15 cellular contexts compared by ENCODE assay signal in the genomic region with DNA sequence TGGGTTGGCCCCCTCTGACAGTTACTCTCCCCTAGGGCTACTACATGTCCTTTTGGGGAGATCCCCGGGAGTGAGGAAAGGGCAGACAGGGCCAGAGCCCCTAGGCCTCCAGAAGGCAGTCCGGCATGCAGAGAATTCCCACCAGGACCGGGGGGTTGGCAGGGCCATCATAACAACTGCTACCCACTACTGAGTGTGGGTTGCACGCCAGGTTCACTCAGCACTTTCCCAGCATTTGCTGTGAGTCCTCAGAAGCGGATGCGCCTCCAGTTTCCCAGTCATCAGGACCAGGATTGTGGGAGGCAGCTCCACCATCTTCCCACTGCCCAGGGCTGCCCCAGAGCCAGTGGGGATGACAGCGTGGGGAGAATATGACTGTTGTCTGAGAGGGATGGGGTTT.
"Had no signal": no experiment of that assay in that cellular context is flagged by ENCODE, and none has a peak within 500 bp of the region (broad histone marks: within the 10 kb centered on the region; RNA-seq: fewer than 3 reads in every experiment).

No MANE protein-coding gene starts in this region.

- DNase-seq: central memory CD4-positive, alpha-beta T cell; cortex of kidney; dorsolateral prefrontal cortex; effector CD8-positive, alpha-beta T cell; left colon; left ventricle myocardium superior; naive thymus-derived CD8-positive, alpha-beta T cell; right cardiac atrium; stimulated activated CD4-positive, alpha-beta T cell treated with anti-CD3 and anti-CD28 coated beads, Interleukin-4, amount 100 ng/mL, for 1 hour; stimulated activated CD8-positive, alpha-beta memory T cell treated with anti-CD3 and anti-CD28 coated beads, Interleukin-4, amount 100 ng/mL, for 48 hours; tibial artery had no signal

- H3K36me3 Mint-ChIP-seq: naive thymus-derived CD8-positive, alpha-beta T cell; stimulated activated effector memory CD8-positive, alpha-beta T cell treated with anti-CD3 and anti-CD28 coated beads, Interleukin-12 subunit alpha, Interleukin-12 subunit beta, amount 100 ng/mL, for 72 hours had no signal

- H3K27me3 ChIP-seq: dorsolateral prefrontal cortex, esophagus muscularis mucosa, tibial artery had no signal

- H3K4me1 ChIP-seq: tibial artery had no signal

- H3K27ac Mint-ChIP-seq: naive thymus-derived CD8-positive, alpha-beta T cell; stimulated activated effector memory CD8-positive, alpha-beta T cell treated with anti-CD3 and anti-CD28 coated beads, Interleukin-12 subunit alpha, Interleukin-12 subunit beta, amount 100 ng/mL, for 72 hours; stimulated activated naive CD8-positive, alpha-beta T cell treated with anti-CD3 and anti-CD28 coated beads, Interleukin-15, Interleukin-2, amounts not matched to agents 100 ng/mL and 50 ng/mL, for 24 hours had no signal

- H3K27me3 Mint-ChIP-seq: naive thymus-derived CD8-positive, alpha-beta T cell; stimulated activated naive CD8-positive, alpha-beta T cell treated with anti-CD3 and anti-CD28 coated beads, Interleukin-15, Interleukin-2, amounts not matched to agents 100 ng/mL and 50 ng/mL, for 24 hours had no signal

- H3K4me3 ChIP-seq: dorsolateral prefrontal cortex, esophagus muscularis mucosa, lung, tibial artery had no signal

- ATAC-seq: left colon; left ventricle myocardium superior; naive thymus-derived CD8-positive, alpha-beta T cell; right cardiac atrium; stimulated activated effector memory CD8-positive, alpha-beta T cell treated with anti-CD3 and anti-CD28 coated beads, Interleukin-12 subunit alpha, Interleukin-12 subunit beta, amount 100 ng/mL, for 72 hours had no signal

- H3K9me3 ChIP-seq: esophagus muscularis mucosa, tibial artery had no signal

- H3K36me3 ChIP-seq: esophagus muscularis mucosa, tibial artery had no signal

- H3K9me3 Mint-ChIP-seq: naive thymus-derived CD8-positive, alpha-beta T cell; stimulated activated effector memory CD8-positive, alpha-beta T cell treated with anti-CD3 and anti-CD28 coated beads, Interleukin-12 subunit alpha, Interleukin-12 subunit beta, amount 100 ng/mL, for 72 hours; stimulated activated naive CD8-positive, alpha-beta T cell treated with anti-CD3 and anti-CD28 coated beads, Interleukin-15, Interleukin-2, amounts not matched to agents 100 ng/mL and 50 ng/mL, for 24 hours had no signal

- H3K27ac ChIP-seq: esophagus muscularis mucosa, tibial artery had no signal

- H3K4me3 Mint-ChIP-seq: naive thymus-derived CD8-positive, alpha-beta T cell; stimulated activated effector memory CD8-positive, alpha-beta T cell treated with anti-CD3 and anti-CD28 coated beads, Interleukin-12 subunit alpha, Interleukin-12 subunit beta, amount 100 ng/mL, for 72 hours; stimulated activated naive CD8-positive, alpha-beta T cell treated with anti-CD3 and anti-CD28 coated beads, Interleukin-15, Interleukin-2, amounts not matched to agents 100 ng/mL and 50 ng/mL, for 24 hours had no signal
